19 cellular contexts compared by ENCODE assay signal in the genomic region with DNA sequence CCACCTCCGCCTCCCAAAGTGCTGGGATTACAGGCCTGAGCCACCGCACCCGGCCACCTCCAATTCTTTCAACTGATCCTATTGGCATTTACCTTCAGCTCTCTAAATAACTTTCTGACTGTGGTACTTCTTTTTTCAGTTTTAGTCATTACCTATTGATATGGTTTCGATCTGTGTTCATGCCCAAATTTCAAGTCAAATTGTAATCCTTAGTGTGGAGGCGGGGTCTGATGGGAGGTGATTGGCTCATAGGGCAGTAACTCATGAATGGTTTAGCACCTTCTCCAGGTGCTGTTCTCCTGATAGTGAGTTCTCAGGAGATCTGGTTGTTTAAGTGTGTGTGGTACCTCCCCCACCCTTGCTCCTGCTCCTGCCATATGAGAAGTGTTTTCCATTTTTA.
DNase-seq lines count a peak whose midpoint lies in the region; ATAC-seq lines count a peak whose summit lies in the region.
"Had no signal": no experiment of that assay in that cellular context is flagged by ENCODE, and none has a peak within 500 bp of the region (broad histone marks: within the 10 kb centered on the region; RNA-seq: fewer than 3 reads in every experiment).

No MANE protein-coding gene starts in this region.

- H3K4me1 Mint-ChIP-seq in activated CD8-positive, alpha-beta memory T cell treated with anti-CD3 and anti-CD28 coated beads, Interleukin-2, amount 10 ng/mL, durations not matched to agents 7 days and 5 days = peaks cover 39% of the 10 kb centered on the region

- no peak overlapping the region for H3K27ac Mint-ChIP-seq in activated CD8-positive, alpha-beta memory T cell treated with anti-CD3 and anti-CD28 coated beads, Interleukin-2, amount 10 ng/mL, durations not matched to agents 7 days and 5 days
- H3K27ac Mint-ChIP-seq: activated naive CD4-positive, alpha-beta T cell treated with anti-CD3 and anti-CD28 coated beads, Interleukin-2, amount 50 U/mL, for 24 hours; CD14-positive monocyte; H9 had no signal

- H3K4me3 Mint-ChIP-seq in activated CD8-positive, alpha-beta memory T cell treated with anti-CD3 and anti-CD28 coated beads, Interleukin-2, amount 10 ng/mL, durations not matched to agents 7 days and 5 days = no peak overlapping the region
- H3K4me3 Mint-ChIP-seq: activated naive CD4-positive, alpha-beta T cell treated with anti-CD3 and anti-CD28 coated beads, Interleukin-2, amount 50 U/mL, for 24 hours; H9 had no signal

- CTCF ChIA-PET in activated CD8-positive, alpha-beta memory T cell treated with anti-CD3 and anti-CD28 coated beads, Interleukin-2, amount 10 ng/mL, durations not matched to agents 7 days and 5 days (lab: Charles Lee) = interaction anchor here (1.2 to 10.9 kb wide), 3 partner anchors 9 to 660 kb away, joined by 3 to 138 read pairs (median 4); no protein-coding TSS in a partner anchor

- no peak for ATAC-seq in activated CD8-positive, alpha-beta memory T cell treated with anti-CD3 and anti-CD28 coated beads, Interleukin-2, amount 10 ng/mL, durations not matched to agents 7 days and 5 days
- ATAC-seq in GM18868 (IDR thresholded peaks at IDR 0.05; ENCODE audit: unreplicated experiment) (peak; percentile 38), HG03442 (IDR thresholded peaks at IDR 0.05; ENCODE audit: unreplicated experiment) (peak; percentile 40)
- ATAC-seq: left cardiac atrium had no signal

- peaks cover 2% of the 10 kb centered on the region for H3K9me3 Mint-ChIP-seq in activated CD8-positive, alpha-beta memory T cell treated with anti-CD3 and anti-CD28 coated beads, Interleukin-2, amount 10 ng/mL, durations not matched to agents 7 days and 5 days (ENCODE audit: low read depth)
- H3K9me3 Mint-ChIP-seq: activated naive CD4-positive, alpha-beta T cell treated with anti-CD3 and anti-CD28 coated beads, Interleukin-2, amount 50 U/mL, for 24 hours had no signal

- peaks cover 14% of the 10 kb centered on the region for H3K27me3 Mint-ChIP-seq in activated CD8-positive, alpha-beta memory T cell treated with anti-CD3 and anti-CD28 coated beads, Interleukin-2, amount 10 ng/mL, durations not matched to agents 7 days and 5 days
- H3K27me3 Mint-ChIP-seq: activated naive CD4-positive, alpha-beta T cell treated with anti-CD3 and anti-CD28 coated beads, Interleukin-2, amount 50 U/mL, for 24 hours had no signal

- peaks cover 9% of the 10 kb centered on the region for H3K36me3 Mint-ChIP-seq in activated CD8-positive, alpha-beta memory T cell treated with anti-CD3 and anti-CD28 coated beads, Interleukin-2, amount 10 ng/mL, durations not matched to agents 7 days and 5 days
- H3K36me3 Mint-ChIP-seq: activated naive CD4-positive, alpha-beta T cell treated with anti-CD3 and anti-CD28 coated beads, Interleukin-2, amount 50 U/mL, for 24 hours had no signal

- peak; percentile 53 for DNase-seq in activated CD8-positive, alpha-beta memory T cell treated with anti-CD3 and anti-CD28 coated beads, Interleukin-2, amount 10 ng/mL, durations not matched to agents 7 days and 5 days
- no peak for DNase-seq in activated CD8-positive, alpha-beta memory T cell treated with anti-CD3 and anti-CD28 coated beads, Interleukin-2, amount 50 U/mL, for 4 hours
- DNase-seq in stimulated activated CD4-positive, alpha-beta T cell treated with anti-CD3 and anti-CD28 coated beads, Interleukin-4, amount 100 ng/mL, for 1 hour = peak; percentile 10
- no peak for DNase-seq in HT-29 (ENCODE audit: low spot score)
- DNase-seq in NCI-H69 (lab: John Stamatoyannopoulos, UW) = no peak
- no peak for DNase-seq in DMS53 (lab: John Stamatoyannopoulos, UW)
- DNase-seq: dermis blood vessel endothelial cell, H9, left cardiac atrium, MG63, midbrain, NCI-H1694, NCI-H446, spleen, SW 1271 had no signal

Comparison
In these comparisons a context has a peak if more than half of its experiments do, and no peak if none do; other contexts are left out.
1. DNase-seq: peak in activated CD8-positive, alpha-beta memory T cell treated with anti-CD3 and anti-CD28 coated beads, Interleukin-2, amount 10 ng/mL, durations not matched to agents 7 days and 5 days (single experiment) and stimulated activated CD4-positive, alpha-beta T cell treated with anti-CD3 and anti-CD28 coated beads, Interleukin-4, amount 100 ng/mL, for 1 hour (single experiment); none in activated CD8-positive, alpha-beta memory T cell treated with anti-CD3 and anti-CD28 coated beads, Interleukin-2, amount 50 U/mL, for 4 hours (single experiment), HT-29 (single experiment), NCI-H69 (single experiment) and DMS53 (single experiment).